8 cellular contexts compared by ENCODE assay signal in the genomic region with DNA sequence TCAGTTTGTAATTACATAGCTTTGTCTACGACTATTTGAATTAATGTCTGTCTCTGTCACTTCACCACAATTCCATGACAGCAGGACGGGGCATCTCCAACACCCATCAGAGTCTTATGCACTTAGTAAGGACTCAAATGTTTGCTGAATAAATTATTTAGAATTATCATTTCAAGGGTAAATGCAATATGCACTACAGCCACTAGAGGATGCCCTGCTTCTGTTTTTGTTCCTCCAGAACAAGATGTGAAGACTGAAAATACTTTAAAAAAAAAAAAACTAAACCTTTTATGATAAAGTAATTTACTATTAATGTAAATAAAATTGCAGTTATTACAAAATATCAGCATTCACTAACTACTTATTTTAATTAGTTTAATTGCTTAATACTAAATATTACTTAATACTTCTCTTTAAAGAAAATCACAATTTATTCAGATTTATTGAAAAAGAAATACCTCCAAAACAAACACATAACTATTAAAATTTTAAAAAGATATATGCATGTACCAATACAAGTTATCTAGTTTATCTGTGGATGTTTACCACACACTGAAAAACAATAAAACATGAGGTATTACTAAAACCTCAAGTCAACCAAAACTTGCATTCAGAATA. TPM values are rescaled to one million over a fixed set of nuclear protein-coding genes. Genes with fewer than 3 reads are reported as not detected.
DNase-seq lines count a peak whose midpoint lies in the region; ATAC-seq, FAIRE-seq and TF ChIP-seq lines count a peak whose summit lies in the region.

No MANE protein-coding gene starts in this region.

- no peaks in the 10 kb centered on the region for H3K27me3 ChIP-seq in GM12878 (replicated peaks in 1 of 2; ENCODE audit: control insufficient read depth in 2 of 2, insufficient read depth in 2 of 2, low read length in 1 of 2)

- H3K9me3 ChIP-seq in HEK293 (ENCODE audit: control insufficient read depth, insufficient read depth, low read depth, low read length) (no peaks in the 10 kb centered on the region), OCI-LY7 (ENCODE audit: low read length) (no peaks in the 10 kb centered on the region), GM12878 (replicated peaks; ENCODE audit: control insufficient read depth, insufficient read depth, low read length) (no peaks in the 10 kb centered on the region)

- H3K27ac Mint-ChIP-seq in Calu3 (ENCODE audit: unreplicated experiment): no peak overlapping the region
- H3K27ac Mint-ChIP-seq in stimulated activated naive CD8-positive, alpha-beta T cell treated with anti-CD3 and anti-CD28 coated beads, Interleukin-15, amount 100 ng/mL, for 72 hours: no peak overlapping the region

- RAD21 ChIA-PET in GM12878 (lab: Charles Lee; ENCODE audit: unreplicated experiment): interaction anchor here (0.9 to 8.9 kb wide), 5 partner anchors 26 to 242 kb away, joined by 3 to 98 read pairs (median 4); no protein-coding TSS in a partner anchor

- no peak overlapping the region for H3K4me3 ChIP-seq in HEK293 (ENCODE audit: low read depth, low read length)
- H3K4me3 ChIP-seq in OCI-LY7 (ENCODE audit: low read depth, low read length, poor library complexity, severe bottlenecking): no peak overlapping the region
- H3K4me3 ChIP-seq in GM12878: no peak overlapping the region

- TF ChIP-seq RAD21 in GM12878 (IDR thresholded peaks at IDR 0.05; ENCODE audit: insufficient read depth, low read depth, low read length): peak; percentile 95

- H3K4me1 Mint-ChIP-seq in Calu3 (ENCODE audit: low read depth, unreplicated experiment): peaks cover 26% of the 10 kb centered on the region
- peaks cover 15% of the 10 kb centered on the region for H3K4me1 Mint-ChIP-seq in stimulated activated naive CD8-positive, alpha-beta T cell treated with anti-CD3 and anti-CD28 coated beads, Interleukin-15, amount 100 ng/mL, for 72 hours

- H3K79me2 ChIP-seq in OCI-LY7 (ENCODE audit: insufficient read depth, low read depth, low read length) (peaks cover 59% of the 10 kb centered on the region), GM12878 (ENCODE audit: control insufficient read depth, insufficient read depth, low read length) (peaks cover 35% of the 10 kb centered on the region)

- no peak for ATAC-seq in GM12878
- no peak for ATAC-seq in stimulated activated naive CD8-positive, alpha-beta T cell treated with anti-CD3 and anti-CD28 coated beads, Interleukin-15, amount 100 ng/mL, for 72 hours
- no peak for ATAC-seq in left lobe of liver
- ATAC-seq in HG03039 (IDR thresholded peaks at IDR 0.05; ENCODE audit: unreplicated experiment): no peak

- in situ Hi-C loops in GM12878 (cut with MboI): no loop called here

- H3K9me2 ChIP-seq in OCI-LY7 (ENCODE audit: insufficient read depth, low read length): no peaks in the 10 kb centered on the region

- H4K20me1 ChIP-seq in OCI-LY7 (ENCODE audit: insufficient read depth, low read length) (peaks cover 5% of the 10 kb centered on the region; the same call in 1 of the 2 replicates), GM12878 (ENCODE audit: control insufficient read depth, insufficient read depth) (no peaks in the 10 kb centered on the region)

- intact Hi-C loops in Calu3 (cut with micrococcal nuclease; ENCODE audit: unreplicated experiment) (loop anchor here (1.0 to 2.0 kb wide), 2 partner anchors 66 to 237 kb away; no protein-coding TSS in a partner anchor), OCI-LY7 (cut with micrococcal nuclease; ENCODE audit: unreplicated experiment) (loop anchor here (1.0 kb wide), 1 partner anchor 66 kb away; no protein-coding TSS in a partner anchor), GM12878 (cut with micrococcal nuclease; ENCODE audit: unreplicated experiment) (loop anchor here (1.0 to 10.0 kb wide), 4 partner anchors 66 to 801 kb away; no protein-coding TSS in a partner anchor)

- no peak for TF ChIP-seq POLR2A in GM12878 (IDR thresholded peaks at IDR 0.05; ENCODE audit: low read depth, low read length)

- H3K4me2 ChIP-seq in OCI-LY7 (ENCODE audit: low read length): peak overlapping the region; percentile 71
- no peak overlapping the region for H3K4me2 ChIP-seq in GM12878 (ENCODE audit: control insufficient read depth, insufficient read depth)

- no peak for FAIRE-seq in GM12878 (lab: Jason Lieb, UNC)

- H3K9me3 Mint-ChIP-seq in Calu3 (ENCODE audit: low read depth, unreplicated experiment): no peaks in the 10 kb centered on the region
- H3K9me3 Mint-ChIP-seq in stimulated activated naive CD8-positive, alpha-beta T cell treated with anti-CD3 and anti-CD28 coated beads, Interleukin-15, amount 100 ng/mL, for 72 hours: no peaks in the 10 kb centered on the region

- CTCF ChIA-PET in Calu3 (lab: Charles Lee) (interaction anchor here (1.5 kb wide), 1 partner anchor 65 kb away, joined by 4 read pairs; no protein-coding TSS in a partner anchor), HEK293 (lab: Yijun Ruan, JAX) (interaction anchor here (0.6 to 7.9 kb wide), 19 partner anchors 9 to 799 kb away, joined by 3 to 125 read pairs (median 5); no protein-coding TSS in a partner anchor), OCI-LY7 (lab: Charles Lee; ENCODE audit: unreplicated experiment) (no interaction called here), GM12878 (lab: Yijun Ruan, JAX) (interaction anchor here (0.7 to 11.7 kb wide), 15 partner anchors 9 to 402 kb away, joined by 3 to 268 read pairs (median 4); no protein-coding TSS in a partner anchor)

- DNase-seq in Calu3 (peak; percentile 57), OCI-LY7 (ENCODE audit: low spot score) (peak; percentile 51), GM12878 (ENCODE audit: low read depth, low spot score) (no peak), kidney tubule cell (ENCODE audit: low spot score) (peak; percentile 66), left lobe of liver (ENCODE audit: low spot score) (no peak)
- DNase-seq in stimulated activated naive CD8-positive, alpha-beta T cell treated with anti-CD3 and anti-CD28 coated beads, Interleukin-15, amount 100 ng/mL, for 72 hours: peak; percentile 12 to 29

- H3K4me1 ChIP-seq in HEK293 (ENCODE audit: control insufficient read depth, insufficient read depth, low read length): peaks cover 5% of the 10 kb centered on the region; the same call in 1 of the 2 replicates
- peaks cover 61% of the 10 kb centered on the region for H3K4me1 ChIP-seq in OCI-LY7 (ENCODE audit: insufficient read depth, low read length, poor library complexity, severe bottlenecking)
- peaks cover 3% of the 10 kb centered on the region for H3K4me1 ChIP-seq in GM12878 (ENCODE audit: control insufficient read depth, insufficient read depth, low read length)

- no peaks in the 10 kb centered on the region for H3K27me3 Mint-ChIP-seq in Calu3 (ENCODE audit: unreplicated experiment)
- no peaks in the 10 kb centered on the region for H3K27me3 Mint-ChIP-seq in stimulated activated naive CD8-positive, alpha-beta T cell treated with anti-CD3 and anti-CD28 coated beads, Interleukin-15, amount 100 ng/mL, for 72 hours

- TF ChIP-seq EP300 in GM12878 (IDR thresholded peaks at IDR 0.05; ENCODE audit: borderline replicate concordance in 1 of 2, control insufficient read depth in 1 of 2, low read depth in 2 of 2, low read length in 2 of 2): no peak

- no peak overlapping the region for H3K9ac ChIP-seq in GM12878 (ENCODE audit: control insufficient read depth, insufficient read depth, low read length)

- TF ChIP-seq CTCF in Calu3 (IDR thresholded peaks at IDR 0.05; ENCODE audit: unreplicated experiment) (peak; percentile 89), HEK293 (tag by site-specific recombination; IDR thresholded peaks at IDR 0.05) (peak; percentile 59), OCI-LY7 (conservative IDR thresholded peaks at IDR 0.05; ENCODE audit: low read length) (peak; percentile 81), GM12878 (IDR thresholded peaks at IDR 0.05 in 2 of 3, conservative IDR thresholded peaks at IDR 0.05 in 1 of 3; ENCODE audit: control insufficient read depth in 2 of 3, extremely low read depth in 1 of 3, insufficient read depth in 1 of 3, low read depth in 3 of 3, low read length in 3 of 3) (peak; percentile 89 to 93 (median 91))

- peaks cover 36% of the 10 kb centered on the region for H3K36me3 Mint-ChIP-seq in Calu3 (ENCODE audit: insufficient read depth, unreplicated experiment)

- no peak overlapping the region for H3K4me3 Mint-ChIP-seq in Calu3 (ENCODE audit: low read depth, unreplicated experiment)
- no peak overlapping the region for H3K4me3 Mint-ChIP-seq in stimulated activated naive CD8-positive, alpha-beta T cell treated with anti-CD3 and anti-CD28 coated beads, Interleukin-15, amount 100 ng/mL, for 72 hours

- BruUV-seq in Calu3 (replicated peaks; lab: Mats Ljungman, UMichigan) (no TSS peak), OCI-LY7 (replicated peaks; lab: Mats Ljungman, UMichigan) (no TSS peak), GM12878 (replicated peaks; lab: Mats Ljungman, UMichigan) (no TSS peak)

- POLR2A ChIA-PET in HEK293 (lab: Yijun Ruan, JAX): no interaction called here
- POLR2A ChIA-PET in OCI-LY7 (lab: Charles Lee): no interaction called here
- POLR2A ChIA-PET in GM12878 (lab: Charles Lee): no interaction called here

- 0% methylated on average over 2 of the region's 2 CpGs for WGBS in GM12878 (ENCODE audit: insufficient coverage, insufficient replicate concordance, low lambda C conversion rate, missing lambda C conversion rate)

- H2AFZ ChIP-seq in OCI-LY7 (ENCODE audit: low read length): no peak overlapping the region
- H2AFZ ChIP-seq in GM12878 (ENCODE audit: control insufficient read depth, low read depth, low read length): no peak overlapping the region

- no peaks in the 10 kb centered on the region; a peak in 1 of 3 replicates for H3K36me3 ChIP-seq in HEK293 (ENCODE audit: control insufficient read depth in 2 of 2, insufficient read depth in 1 of 2, low read length in 2 of 2)
- no peaks in the 10 kb centered on the region for H3K36me3 ChIP-seq in OCI-LY7 (ENCODE audit: insufficient read depth, low read length)
- no peaks in the 10 kb centered on the region for H3K36me3 ChIP-seq in GM12878 (ENCODE audit: control insufficient read depth in 2 of 2, insufficient read depth in 2 of 2, low read length in 1 of 2)

- SMC1A ChIA-PET in GM12878 (lab: Charles Lee; ENCODE audit: uncharacterized antibody, unreplicated experiment): interaction anchor here (0.6 to 6.4 kb wide), 9 partner anchors 9 to 238 kb away, joined by 3 to 102 read pairs (median 4); no protein-coding TSS in a partner anchor

- H3K27ac ChIP-seq in HEK293 (ENCODE audit: extremely low read depth, low read depth, low read length) (no peak overlapping the region), OCI-LY7 (ENCODE audit: low read depth, low read length, poor library complexity, severe bottlenecking) (no peak overlapping the region), GM12878 (ENCODE audit: control insufficient read depth, insufficient read depth) (no peak overlapping the region)

RNA-seq across cellular contexts. Expression of gene PIGN, which starts 3.2 kb away (rescaled TPM):
- 52.5 and 57.3 TPM in 2 replicates for total RNA-seq in Calu3 (2022)
- 9.9 and 10.9 TPM in 2 replicates for total RNA-seq in OCI-LY7 (2014; rRNA removed; shearing (Covaris generic))
- 21.6 and 23.7 TPM in 2 replicates for total RNA-seq in OCI-LY7 (2022)
- 180 and 206 TPM in 2 replicates for total RNA-seq in GM12878 (2013; cell fraction: nucleolus; rRNA removed)
- 17.7 and 21.9 TPM in 2 replicates for total RNA-seq in GM12878 (2014; rRNA removed)
- total RNA-seq in GM12878 (2014; rRNA removed; fragmentation: Illumina TruSeq; extraction: Trizol): 20.0 and 23.4 TPM in 2 replicates
- total RNA-seq in GM12878 (2021): 19.7 and 22.5 TPM in 2 replicates
- 5.0 TPM for polyA plus RNA-seq in GM12878 (2011; ENCODE audit: low read depth)
- polyA plus RNA-seq in GM12878 (2011; rRNA removed): 25.4 and 36.0 TPM in 2 replicates
- 5.4 and 8.0 TPM in 2 replicates for polyA plus RNA-seq in GM12878 (2011; cell fraction: cytosol; rRNA removed)
- polyA plus RNA-seq in GM12878 (2011; cell fraction: nucleus; rRNA removed): 11.5 and 14.3 TPM in 2 replicates
- polyA plus RNA-seq in GM12878 (2012): 6.3 and 8.1 TPM in 2 replicates
- 10.0 and 11.2 TPM in 2 replicates for polyA plus RNA-seq in GM12878 (2014; fragmentation: Illumina TruSeq; extraction: Trizol)
- polyA plus RNA-seq in GM12878 (2014; fragmentation: Nextera tagmentation; extraction: Ambion mirVana): 10 to 100 TPM in 1 of 2 experiments, 1 to 10 TPM in 1; 6.9 to 12.3 TPM
- 7.7 and 8.0 TPM in 2 replicates for polyA plus RNA-seq in GM12878 (2014; rRNA removed)
- 10 to 100 TPM; 22.6 to 23.3 TPM for polyA plus RNA-seq in GM12878 (2016; fragmentation: Nextera tagmentation; extraction: Ambion mirVana)
- polyA minus RNA-seq in GM12878 (2011; rRNA and poly(A)+ RNA removed): 65.1 and 93.8 TPM in 2 replicates
- 9.5 and 11.6 TPM in 2 replicates for polyA minus RNA-seq in GM12878 (2011; cell fraction: cytosol; rRNA and poly(A)+ RNA removed)
- 46.2 and 87.0 TPM in 2 replicates for polyA minus RNA-seq in GM12878 (2011; cell fraction: nucleus; rRNA and poly(A)+ RNA removed)
- 13.5 TPM for total RNA-seq in left lobe of liver

RNA-seq across cellular contexts. Expression of gene RELCH, which starts 3.4 kb away (rescaled TPM):
- total RNA-seq in Calu3 (2022): 54.5 and 63.9 TPM in 2 replicates
- total RNA-seq in OCI-LY7 (2014; rRNA removed; shearing (Covaris generic)): 12.3 and 23.1 TPM in 2 replicates
- 21.2 and 21.9 TPM in 2 replicates for total RNA-seq in OCI-LY7 (2022)
- total RNA-seq in GM12878 (2013; cell fraction: nucleolus; rRNA removed): 177 and 180 TPM in 2 replicates
- total RNA-seq in GM12878 (2014; rRNA removed): 23.4 and 26.1 TPM in 2 replicates
- 23.6 and 28.6 TPM in 2 replicates for total RNA-seq in GM12878 (2014; rRNA removed; fragmentation: Illumina TruSeq; extraction: Trizol)
- 20.3 and 21.3 TPM in 2 replicates for total RNA-seq in GM12878 (2021)
- polyA plus RNA-seq in GM12878 (2011; ENCODE audit: low read depth): 4.8 TPM
- polyA plus RNA-seq in GM12878 (2011; rRNA removed): 20.4 and 25.2 TPM in 2 replicates
- polyA plus RNA-seq in GM12878 (2011; cell fraction: cytosol; rRNA removed): 6.6 and 7.7 TPM in 2 replicates
- 51.0 and 53.4 TPM in 2 replicates for polyA plus RNA-seq in GM12878 (2011; cell fraction: nucleus; rRNA removed)
- 6.5 and 11.8 TPM in 2 replicates for polyA plus RNA-seq in GM12878 (2012)
- 17.2 and 21.0 TPM in 2 replicates for polyA plus RNA-seq in GM12878 (2014; fragmentation: Illumina TruSeq; extraction: Trizol)
- 1 to 10 TPM; 3.1 to 3.4 TPM for polyA plus RNA-seq in GM12878 (2014; fragmentation: Nextera tagmentation; extraction: Ambion mirVana)
- 11.2 and 11.8 TPM in 2 replicates for polyA plus RNA-seq in GM12878 (2014; rRNA removed)
- 10 to 100 TPM; 10.4 to 11.7 TPM for polyA plus RNA-seq in GM12878 (2016; fragmentation: Nextera tagmentation; extraction: Ambion mirVana)
- polyA minus RNA-seq in GM12878 (2011; rRNA and poly(A)+ RNA removed): 82.0 and 127 TPM in 2 replicates
- polyA minus RNA-seq in GM12878 (2011; cell fraction: cytosol; rRNA and poly(A)+ RNA removed): 12.0 and 16.3 TPM in 2 replicates
- polyA minus RNA-seq in GM12878 (2011; cell fraction: nucleus; rRNA and poly(A)+ RNA removed): 126 and 138 TPM in 2 replicates
- total RNA-seq in left lobe of liver: 11.1 TPM

Comparison
In these comparisons a context has a peak if more than half of its experiments do, and no peak if none do; other contexts are left out.
1. DNase-seq: peak in Calu3 (single experiment), OCI-LY7 (single experiment), kidney tubule cell (single experiment) and stimulated activated naive CD8-positive, alpha-beta T cell treated with anti-CD3 and anti-CD28 coated beads, Interleukin-15, amount 100 ng/mL, for 72 hours (2 of 2); none in GM12878 (single experiment) and left lobe of liver (single experiment).
2. Peak in every context shown above with its lines, with median percentiles within 50 percentile points of each other: CTCF ChIP-seq.